7 cellular contexts compared by ENCODE assay signal in genomic region chr9:35907732-35908483, GRCh38. TPM values are rescaled to one million over a fixed set of nuclear protein-coding genes. Genes with fewer than 3 reads are reported as not detected.
DNase-seq lines count a peak whose midpoint lies in the region; ATAC-seq and TF ChIP-seq lines count a peak whose summit lies in the region.

No MANE protein-coding gene starts in this region.

- POLR2A ChIA-PET in MCF 10A (lab: Yijun Ruan, JAX) = interaction anchor here (0.8 to 4.8 kb wide), 16 partner anchors 13 to 179 kb away, joined by 3 to 55 read pairs (median 6); partner anchors contain the start of genes GBA2, HINT2 and RGP1

- BruUV-seq in MCF 10A (replicated peaks; lab: Mats Ljungman, UMichigan) = no TSS peak

- no peaks in the 10 kb centered on the region for H3K9me3 ChIP-seq in spleen

- H3K36me3 Mint-ChIP-seq in MCF 10A (ENCODE audit: insufficient read depth, unreplicated experiment) = no peaks in the 10 kb centered on the region

- peak overlapping the region; percentile 76 for H3K27ac Mint-ChIP-seq in MCF 10A (ENCODE audit: low read depth, unreplicated experiment)

- H3K36me3 ChIP-seq in spleen = no peaks in the 10 kb centered on the region

- DNase-seq in GM04504 (ENCODE audit: low read depth) (peak; percentile 69), NCI-H2227 treated with DMSO at 0.1 percent for 48 hours (lab: John Stamatoyannopoulos, UW) (peak; percentile 77), MCF 10A (ENCODE audit: unreplicated experiment) (peak; percentile 98), iPS-NIHi7 (ENCODE audit: extremely low spot score) (peak; percentile 86), spleen (no peak)
- no peak for DNase-seq in stimulated activated naive CD4-positive, alpha-beta T cell treated with Interleukin-2 at 50 U/mL for 16 hours (lab: John Stamatoyannopoulos, UW)

- H3K27me3 ChIP-seq in spleen (replicated peaks in 1 of 7) = peaks cover 0 to 5% (median 0%) of the 10 kb centered on the region in 7 donors

- WGBS in spleen, 5 donors = 27 to 36% (median 30%) methylated on average over 13 of the region's 13 CpGs

- CTCF ChIA-PET in MCF 10A (lab: Yijun Ruan, JAX) = interaction anchor here (0.5 to 7.8 kb wide), 11 partner anchors 10 to 249 kb away, joined by 3 to 88 read pairs (median 3); no protein-coding TSS in a partner anchor

- peak overlapping the region; percentile 60 to 82 (median 78) for H3K27ac ChIP-seq in spleen

- peaks cover 46% of the 10 kb centered on the region for H3K4me1 Mint-ChIP-seq in MCF 10A (ENCODE audit: insufficient read depth, unreplicated experiment)

- TF ChIP-seq POLR2A in spleen (IDR thresholded peaks at IDR 0.05) = no peak

- H3K9me3 Mint-ChIP-seq in MCF 10A (ENCODE audit: unreplicated experiment) = no peaks in the 10 kb centered on the region

- H3K4me1 ChIP-seq in spleen = peaks cover 57 to 100% (median 90%) of the 10 kb centered on the region in 6 donors

- no peaks in the 10 kb centered on the region for H3K27me3 Mint-ChIP-seq in MCF 10A (ENCODE audit: insufficient read depth, unreplicated experiment)

- H3K4me3 Mint-ChIP-seq in MCF 10A (ENCODE audit: unreplicated experiment) = peak overlapping the region; percentile 78

- no peak for TF ChIP-seq CTCF in MCF 10A (IDR thresholded peaks at IDR 0.05; ENCODE audit: unreplicated experiment)
- TF ChIP-seq CTCF in spleen (IDR thresholded peaks at IDR 0.05 in 8 of 11, conservative IDR thresholded peaks at IDR 0.05 in 3 of 11) = no peak

- no peak overlapping the region for H3K4me3 ChIP-seq in spleen

- intact Hi-C loops in MCF 10A (cut with micrococcal nuclease) = loop anchor here (2.0 to 10.0 kb wide), 2 partner anchors 117 to 253 kb away; partner anchors contain the start of genes CCDC107, NPR2, RMRP and SIT1
- intact Hi-C loops in spleen (cut with DNase I; ENCODE audit: low total_unique reads) = loop anchor here (10.0 kb wide), 1 partner anchor 117 kb away; no protein-coding TSS in a partner anchor

- ATAC-seq in HG02840 (IDR thresholded peaks at IDR 0.05; ENCODE audit: low FRiP score, unreplicated experiment) = no peak

RNA-seq across cellular contexts. Expression of gene SPAAR, which starts 1.4 kb away (rescaled TPM):
- total RNA-seq in MCF 10A (2022) (0.27 and 0.72 TPM in 2 replicates), spleen (1 to 10 TPM in 5 of 7 donors, under 1 TPM in 2; 0.68 to 3.8 (median 1.6) TPM)
- 1 to 10 TPM in 1 of 3 donors, under 1 TPM in 2; 0.46 to 1.9 (median 0.63) TPM for polyA plus RNA-seq in spleen

RNA-seq across cellular contexts. Expression of gene HRCT1, which starts 1.9 kb away (rescaled TPM):
- total RNA-seq in MCF 10A (2022) (4.4 and 6.0 TPM in 2 replicates), spleen (1 to 10 TPM in 2 of 7 donors, under 1 TPM in 1, not detected in 4; 0.65 to 2.5 (median 1.6) TPM)
- 1 to 10 TPM in 1 of 3 donors, under 1 TPM in 2; 0.52 to 1.1 (median 0.70) TPM for polyA plus RNA-seq in spleen

RNA-seq across cellular contexts. Expression of gene OR13J1, which starts 37.7 kb away (rescaled TPM):
- not detected in 2 replicates for total RNA-seq in MCF 10A (2022)
- total RNA-seq in spleen = not detected
- not detected for polyA plus RNA-seq in spleen

RNA-seq across cellular contexts. Expression of gene OR2S2, which starts 50.0 kb away (rescaled TPM):
- total RNA-seq in MCF 10A (2022) = not detected in 2 replicates
- not detected for total RNA-seq in spleen
- not detected for polyA plus RNA-seq in spleen

Comparison
In these comparisons a context has a peak if more than half of its experiments do, and no peak if none do; other contexts are left out.
1. DNase-seq: peak in GM04504 (single experiment), NCI-H2227 treated with DMSO at 0.1 percent for 48 hours (single experiment), MCF 10A (single experiment) and iPS-NIHi7 (single experiment); none in spleen (single experiment) and stimulated activated naive CD4-positive, alpha-beta T cell treated with Interleukin-2 at 50 U/mL for 16 hours (single experiment).